In the genomic region with DNA sequence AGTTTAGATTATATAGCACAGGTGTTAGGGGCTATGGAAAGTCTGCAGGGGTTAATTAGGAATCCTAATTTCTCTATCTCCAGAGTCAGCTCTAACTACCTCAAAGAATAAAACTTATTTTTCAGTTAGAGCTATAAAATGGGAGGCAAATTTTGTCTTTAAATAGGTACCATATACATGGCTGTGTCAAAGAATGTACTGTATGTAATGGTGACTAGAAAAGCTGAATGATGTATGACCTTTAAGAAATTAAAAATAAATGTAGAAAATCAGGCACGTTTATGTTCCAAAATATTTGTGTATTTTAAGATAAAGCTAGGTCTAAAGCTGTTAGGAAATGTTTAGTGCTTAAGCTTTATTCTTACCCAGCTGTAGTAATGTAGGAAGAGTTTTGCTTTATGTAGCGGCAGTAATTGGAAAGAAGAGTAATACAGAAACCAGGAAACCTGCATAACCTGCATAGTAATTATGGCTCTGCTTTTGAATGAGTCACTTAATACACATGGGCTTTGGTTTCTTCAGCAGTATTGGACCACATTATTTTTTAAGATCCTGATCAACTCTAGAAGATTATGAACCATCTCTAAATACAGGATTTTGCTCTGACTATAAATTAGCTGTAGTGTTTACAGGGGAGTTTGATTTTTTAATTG, we compare ENCODE assay signal across 8 cellular contexts.
DNase-seq lines count a peak whose midpoint lies in the region; ATAC-seq and TF ChIP-seq lines count a peak whose summit lies in the region.

No MANE protein-coding gene starts in this region.

- H3K4me3 ChIP-seq in H7 (ENCODE audit: insufficient read depth, low read depth, low read length), result no peak overlapping the region

- ATAC-seq in GM21390 (IDR thresholded peaks at IDR 0.05; ENCODE audit: unreplicated experiment) (peak; percentile 71), HG03558 (IDR thresholded peaks at IDR 0.05; ENCODE audit: extremely low read depth, unreplicated experiment) (peak; percentile 63)

- H3K27me3 ChIP-seq in H7 (ENCODE audit: control insufficient read depth, insufficient read depth, low read length), result no peaks in the 10 kb centered on the region

- TF ChIP-seq CTCF in GM13977 (IDR thresholded peaks at IDR 0.05; ENCODE audit: extremely low read depth, insufficient read depth, missing control alignments), result no peak

- DNase-seq in GM13977 (ENCODE audit: low spot score), result peak; percentile 23
- peak; percentile 41 for DNase-seq in epithelial cell of prostate (ENCODE audit: low read depth, low spot score)
- no peak for DNase-seq in H7
- no peak for DNase-seq in COLO668 (lab: John Stamatoyannopoulos, UW; ENCODE audit: unreplicated experiment)
- DNase-seq in NCI-H345 treated with DMSO at 0.1 percent for 48 hours (lab: John Stamatoyannopoulos, UW; ENCODE audit: unreplicated experiment), result no peak
- DNase-seq in DMS79 (lab: John Stamatoyannopoulos, UW), result no peak

- H3K27ac ChIP-seq in epithelial cell of prostate, result peak overlapping the region; percentile 73

- in situ Hi-C loops in GM13977 (cut with MboI; ENCODE audit: low pct_unique_long_range_greater_than_20kb, low sequenced_read_pairs, unreplicated experiment), result no loop called here

- H3K36me3 ChIP-seq in H7 (replicated peaks; ENCODE audit: control insufficient read depth, insufficient read depth, low read length), result no peaks in the 10 kb centered on the region; the same call in none of the 2 replicates

Comparison
In these comparisons a context has a peak if more than half of its experiments do, and no peak if none do; other contexts are left out.
1. DNase-seq: peak in GM13977 (single experiment) and epithelial cell of prostate (single experiment); none in H7 (single experiment), COLO668 (single experiment), NCI-H345 treated with DMSO at 0.1 percent for 48 hours (single experiment) and DMS79 (single experiment).